ENCODE assay signal across 41 cellular contexts in the genomic region with DNA sequence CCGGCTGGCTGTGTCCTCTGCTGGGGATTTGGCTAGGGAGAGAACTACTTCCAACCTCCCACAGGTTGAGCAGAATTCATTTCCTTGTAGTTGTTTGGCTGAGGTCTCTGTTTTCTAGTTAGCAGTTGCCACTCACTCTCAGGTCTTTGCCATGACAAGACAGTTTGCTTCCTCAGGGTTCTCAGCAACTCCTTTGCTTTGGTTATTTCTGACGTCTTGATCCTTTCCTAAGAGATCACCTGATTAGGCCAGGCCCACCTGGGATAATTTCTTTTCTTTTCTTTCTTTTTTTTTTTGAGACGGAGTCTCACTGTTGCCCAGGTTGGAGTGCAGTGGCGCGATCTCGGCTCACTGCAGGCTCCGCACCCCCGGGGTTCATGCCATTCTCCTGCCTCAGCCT. TPM values are rescaled to one million over a fixed set of nuclear protein-coding genes. Genes with fewer than 3 reads are reported as not detected.
"Had no signal": no experiment of that assay in that cellular context is flagged by ENCODE, and none has a peak within 500 bp of the region (broad histone marks: within the 10 kb centered on the region; RNA-seq: fewer than 3 reads in every experiment).

No MANE protein-coding gene starts in this region.

- H3K4me3 Mint-ChIP-seq: activated B cell treated with CpG ODN at 0.5 μM for 24 hours; activated CD4-positive, alpha-beta memory T cell treated with anti-CD3 and anti-CD28 coated beads for 36 hours; activated CD4-positive, alpha-beta T cell treated with anti-CD3 and anti-CD28 coated beads, Interleukin-2, amount 10 ng/mL, durations not matched to agents 24 days and 14 days; activated CD8-positive, alpha-beta T cell treated with anti-CD3 and anti-CD28 coated beads for 36 hours; activated naive CD4-positive, alpha-beta T cell treated with anti-CD3 and anti-CD28 coated beads for 36 hours; activated naive CD4-positive, alpha-beta T cell treated with anti-CD3 and anti-CD28 coated beads, Interleukin-2, amount 50 U/mL, for 24 hours; activated naive CD8-positive, alpha-beta T cell; activated naive CD8-positive, alpha-beta T cell treated with anti-CD3 and anti-CD28 coated beads, Interleukin-2, amount 10 ng/mL, durations not matched to agents 7 days and 5 days; activated naive CD8-positive, alpha-beta T cell treated with anti-CD3 and anti-CD28 coated beads, Interleukin-2, amount 50 U/mL, for 24 hours; activated T-cell treated with anti-CD3 and anti-CD28 coated beads, Interleukin-2, amount 50 U/mL, for 4 hours; activated T-cell treated with anti-CD3 and anti-CD28 coated beads, Interleukin-2, amount 50 U/mL, for 72 hours; activated T-helper 1 cell treated with anti-CD3 and anti-CD28 coated beads, Interleukin-12 subunit alpha, Interleukin-12 subunit beta, Interleukin-2, Interleukin-4 antibody, amounts not matched to agents 30 ng/mL and 10 ng/mL and 1 ng/mL, durations not matched to agents 14 hours and 24 hours and 36 hours; activated T-helper 17 cell treated with anti-CD3 and anti-CD28 coated beads, Interleukin-2, amount 50 U/mL, for 72 hours; brain; central memory CD8-positive, alpha-beta T cell; T-helper 1 cell treated with Interleukin-12 subunit alpha and Interleukin-12 subunit beta and Interleukin-4 antibody, amounts not matched to agents 30 μg/mL and 1 μg/mL, for 36 hours; T-helper 2 cell treated with Interferon-gamma antibody and Interleukin-4, amounts not matched to agents 5 μg/mL and 100 μg/mL, for 36 hours had no signal

- FAIRE-seq: bronchial epithelial cell, TTC549 had no signal

- DNase-seq: activated B cell treated with CpG ODN at 0.5 μM for 24 hours; activated CD4-positive, alpha-beta memory T cell treated with anti-CD3 and anti-CD28 coated beads for 36 hours; activated CD4-positive, alpha-beta T cell treated with anti-CD3 and anti-CD28 coated beads for 4 hours; activated CD4-positive, alpha-beta T cell treated with anti-CD3 and anti-CD28 coated beads, Interleukin-2, amount 10 ng/mL, durations not matched to agents 24 days and 14 days; activated CD4-positive, alpha-beta T cell treated with anti-CD3 and anti-CD28 coated beads, Interleukin-2, amount 50 U/mL, for 1 hour; activated CD4-positive, alpha-beta T cell treated with anti-CD3 and anti-CD28 coated beads, Interleukin-2, amount 50 U/mL, for 4 hours; activated CD4-positive, CD25-positive, alpha-beta regulatory T cell treated with anti-CD3 and anti-CD28 coated beads, Interleukin-2, amount 50 U/mL, for 72 hours; activated CD8-positive, alpha-beta memory T cell treated with anti-CD3 and anti-CD28 coated beads, Interleukin-2, amount 50 U/mL, for 4 hours; activated CD8-positive, alpha-beta T cell treated with anti-CD3 and anti-CD28 coated beads for 36 hours; activated effector memory CD4-positive, alpha-beta T cell treated with anti-CD3 and anti-CD28 coated beads, Interleukin-2, amount 50 U/mL, for 16 hours; activated gamma-delta T cell treated with Interleukin-2 at 50 U/mL for 16 hours; activated naive CD4-positive, alpha-beta T cell; activated naive CD4-positive, alpha-beta T cell treated with anti-CD3 and anti-CD28 coated beads for 36 hours; activated naive CD8-positive, alpha-beta T cell treated with anti-CD3 and anti-CD28 coated beads, Interleukin-2, amount 10 ng/mL, durations not matched to agents 7 days and 5 days; activated naive CD8-positive, alpha-beta T cell treated with anti-CD3 and anti-CD28 coated beads, Interleukin-2, amount 50 U/mL, for 24 hours; activated T-cell treated with anti-CD3 and anti-CD28 coated beads for 4 hours; activated T-cell treated with anti-CD3 and anti-CD28 coated beads, Interleukin-2, amount 50 U/mL, for 1 hour; activated T-cell treated with anti-CD3 and anti-CD28 coated beads, Interleukin-2, amount 50 U/mL, for 4 hours; activated T-cell treated with anti-CD3 and anti-CD28 coated beads, Interleukin-2, amount 50 U/mL, for 72 hours; amygdala; anterior cingulate cortex; caudate nucleus; cerebellar nuclear complex; T-helper 1 cell; T-helper 2 cell; T-helper 9 cell had no signal

- H3K4me3 ChIP-seq: ascending aorta, cardiac muscle cell had no signal

- H3K9me3 ChIP-seq: ascending aorta had no signal

- H3K4me1 ChIP-seq: ascending aorta had no signal

- H3K4me1 Mint-ChIP-seq: activated B cell treated with CpG ODN at 0.5 μM for 24 hours; activated CD4-positive, alpha-beta T cell treated with anti-CD3 and anti-CD28 coated beads, Interleukin-2, amount 10 ng/mL, durations not matched to agents 24 days and 14 days; activated naive CD8-positive, alpha-beta T cell treated with anti-CD3 and anti-CD28 coated beads, Interleukin-2, amount 10 ng/mL, durations not matched to agents 7 days and 5 days; activated naive CD8-positive, alpha-beta T cell treated with anti-CD3 and anti-CD28 coated beads, Interleukin-2, amount 50 U/mL, for 24 hours had no signal

- H3K36me3 Mint-ChIP-seq: activated CD4-positive, alpha-beta memory T cell treated with anti-CD3 and anti-CD28 coated beads for 36 hours; activated naive CD8-positive, alpha-beta T cell; activated naive CD8-positive, alpha-beta T cell treated with anti-CD3 and anti-CD28 coated beads, Interleukin-2, amount 10 ng/mL, durations not matched to agents 7 days and 5 days; brain had no signal

- H3K27ac Mint-ChIP-seq: activated B cell treated with CpG ODN at 0.5 μM for 24 hours; activated CD4-positive, alpha-beta memory T cell treated with anti-CD3 and anti-CD28 coated beads for 36 hours; activated CD4-positive, alpha-beta T cell treated with anti-CD3 and anti-CD28 coated beads, Interleukin-2, amount 10 ng/mL, durations not matched to agents 24 days and 14 days; activated CD8-positive, alpha-beta T cell treated with anti-CD3 and anti-CD28 coated beads for 36 hours; activated naive CD4-positive, alpha-beta T cell treated with anti-CD3 and anti-CD28 coated beads for 36 hours; activated naive CD4-positive, alpha-beta T cell treated with anti-CD3 and anti-CD28 coated beads, Interleukin-2, amount 50 U/mL, for 24 hours; activated naive CD8-positive, alpha-beta T cell; activated naive CD8-positive, alpha-beta T cell treated with anti-CD3 and anti-CD28 coated beads, Interleukin-2, amount 10 ng/mL, durations not matched to agents 7 days and 5 days; activated naive CD8-positive, alpha-beta T cell treated with anti-CD3 and anti-CD28 coated beads, Interleukin-2, amount 50 U/mL, for 24 hours; activated T-cell treated with anti-CD3 and anti-CD28 coated beads, Interleukin-2, amount 50 U/mL, for 72 hours; activated T-helper 1 cell treated with anti-CD3 and anti-CD28 coated beads, Interleukin-12 subunit alpha, Interleukin-12 subunit beta, Interleukin-2, Interleukin-4 antibody, amounts not matched to agents 30 ng/mL and 10 ng/mL and 1 ng/mL, durations not matched to agents 14 hours and 24 hours and 36 hours; activated T-helper 17 cell treated with anti-CD3 and anti-CD28 coated beads, Interleukin-2, amount 50 U/mL, for 72 hours; brain; T-helper 1 cell treated with Interleukin-12 subunit alpha and Interleukin-12 subunit beta and Interleukin-4 antibody, amounts not matched to agents 30 μg/mL and 1 μg/mL, for 36 hours; T-helper 2 cell treated with Interferon-gamma antibody and Interleukin-4, amounts not matched to agents 5 μg/mL and 100 μg/mL, for 36 hours had no signal

- H3K27ac ChIP-seq: ascending aorta, cardiac muscle cell, VCaP had no signal

- H3K36me3 ChIP-seq: ascending aorta, cardiac muscle cell had no signal

- H3K9me3 Mint-ChIP-seq: activated B cell treated with CpG ODN at 0.5 μM for 24 hours; activated CD4-positive, alpha-beta memory T cell treated with anti-CD3 and anti-CD28 coated beads for 36 hours; activated CD4-positive, alpha-beta T cell treated with anti-CD3 and anti-CD28 coated beads, Interleukin-2, amount 10 ng/mL, durations not matched to agents 24 days and 14 days; activated CD8-positive, alpha-beta T cell treated with anti-CD3 and anti-CD28 coated beads for 36 hours; activated naive CD4-positive, alpha-beta T cell treated with anti-CD3 and anti-CD28 coated beads for 36 hours; activated naive CD4-positive, alpha-beta T cell treated with anti-CD3 and anti-CD28 coated beads, Interleukin-2, amount 50 U/mL, for 24 hours; activated naive CD8-positive, alpha-beta T cell treated with anti-CD3 and anti-CD28 coated beads, Interleukin-2, amount 10 ng/mL, durations not matched to agents 7 days and 5 days; activated naive CD8-positive, alpha-beta T cell treated with anti-CD3 and anti-CD28 coated beads, Interleukin-2, amount 50 U/mL, for 24 hours; activated T-cell treated with anti-CD3 and anti-CD28 coated beads, Interleukin-2, amount 50 U/mL, for 4 hours; activated T-cell treated with anti-CD3 and anti-CD28 coated beads, Interleukin-2, amount 50 U/mL, for 72 hours; activated T-helper 1 cell treated with anti-CD3 and anti-CD28 coated beads, Interleukin-12 subunit alpha, Interleukin-12 subunit beta, Interleukin-2, Interleukin-4 antibody, amounts not matched to agents 30 ng/mL and 10 ng/mL and 1 ng/mL, durations not matched to agents 14 hours and 24 hours and 36 hours; activated T-helper 17 cell treated with anti-CD3 and anti-CD28 coated beads, Interleukin-2, amount 50 U/mL, for 72 hours; brain; central memory CD8-positive, alpha-beta T cell; T-helper 1 cell treated with Interleukin-12 subunit alpha and Interleukin-12 subunit beta and Interleukin-4 antibody, amounts not matched to agents 30 μg/mL and 1 μg/mL, for 36 hours; T-helper 2 cell treated with Interferon-gamma antibody and Interleukin-4, amounts not matched to agents 5 μg/mL and 100 μg/mL, for 36 hours had no signal

- ATAC-seq: activated CD8-positive, alpha-beta T cell treated with anti-CD3 and anti-CD28 coated beads for 36 hours; activated naive CD8-positive, alpha-beta T cell treated with anti-CD3 and anti-CD28 coated beads, Interleukin-2, amount 50 U/mL, for 24 hours; activated T-cell treated with anti-CD3 and anti-CD28 coated beads, Interleukin-2, amount 50 U/mL, for 4 hours; activated T-cell treated with anti-CD3 and anti-CD28 coated beads, Interleukin-2, amount 50 U/mL, for 72 hours; activated T-helper 17 cell treated with anti-CD3 and anti-CD28 coated beads, Interleukin-2, amount 50 U/mL, for 72 hours had no signal

RNA-seq across cellular contexts. Expression of gene CACNG8, which starts 9.4 kb away (rescaled TPM):
- total RNA-seq: activated B cell treated with CpG ODN at 0.5 μM for 24 hours; activated CD4-positive, alpha-beta T cell treated with anti-CD3 and anti-CD28 coated beads, Interleukin-2, amount 10 ng/mL, durations not matched to agents 24 days and 14 days; activated CD8-positive, alpha-beta memory T cell treated with anti-CD3 and anti-CD28 coated beads for 36 hours; activated CD8-positive, alpha-beta T cell treated with anti-CD3 and anti-CD28 coated beads for 36 hours; activated naive CD4-positive, alpha-beta T cell treated with anti-CD3 and anti-CD28 coated beads for 36 hours; activated naive CD8-positive, alpha-beta T cell treated with anti-CD3 and anti-CD28 coated beads, Interleukin-2, amount 10 ng/mL, durations not matched to agents 7 days and 5 days; activated T-cell treated with anti-CD3 and anti-CD28 coated beads, Interleukin-2, amount 50 U/mL, for 4 hours; activated T-helper 1 cell treated with anti-CD3 and anti-CD28 coated beads, Interleukin-12 subunit alpha, Interleukin-12 subunit beta, Interleukin-2, Interleukin-4 antibody, amounts not matched to agents 30 ng/mL and 10 ng/mL and 1 ng/mL, durations not matched to agents 14 hours and 24 hours and 36 hours; bronchial epithelial cell had no signal

RNA-seq across cellular contexts. Expression of gene CACNG6, which starts 38.1 kb away (rescaled TPM):
- total RNA-seq: activated B cell treated with CpG ODN at 0.5 μM for 24 hours; activated CD4-positive, alpha-beta memory T cell treated with anti-CD3 and anti-CD28 coated beads for 36 hours; activated CD4-positive, alpha-beta T cell treated with anti-CD3 and anti-CD28 coated beads, Interleukin-2, amount 10 ng/mL, durations not matched to agents 24 days and 14 days; activated CD8-positive, alpha-beta memory T cell treated with anti-CD3 and anti-CD28 coated beads for 36 hours; activated CD8-positive, alpha-beta T cell treated with anti-CD3 and anti-CD28 coated beads for 36 hours; activated naive CD4-positive, alpha-beta T cell treated with anti-CD3 and anti-CD28 coated beads for 36 hours; activated naive CD8-positive, alpha-beta T cell treated with anti-CD3 and anti-CD28 coated beads, Interleukin-2, amount 10 ng/mL, durations not matched to agents 7 days and 5 days; activated T-cell treated with anti-CD3 and anti-CD28 coated beads, Interleukin-2, amount 50 U/mL, for 4 hours; activated T-cell treated with anti-CD3 and anti-CD28 coated beads, Interleukin-2, amount 50 U/mL, for 72 hours; activated T-helper 1 cell treated with anti-CD3 and anti-CD28 coated beads, Interleukin-12 subunit alpha, Interleukin-12 subunit beta, Interleukin-2, Interleukin-4 antibody, amounts not matched to agents 30 ng/mL and 10 ng/mL and 1 ng/mL, durations not matched to agents 14 hours and 24 hours and 36 hours; activated T-helper 17 cell treated with anti-CD3 and anti-CD28 coated beads, Interleukin-2, amount 50 U/mL, for 72 hours; ascending aorta had no signal
- polyA plus RNA-seq: adipose tissue had no signal

RNA-seq across cellular contexts. Expression of gene CACNG7, which starts 44.3 kb away (rescaled TPM):
- total RNA-seq: activated B cell treated with CpG ODN at 0.5 μM for 24 hours; activated CD4-positive, alpha-beta memory T cell treated with anti-CD3 and anti-CD28 coated beads for 36 hours; activated CD4-positive, alpha-beta T cell treated with anti-CD3 and anti-CD28 coated beads, Interleukin-2, amount 10 ng/mL, durations not matched to agents 24 days and 14 days; activated CD8-positive, alpha-beta memory T cell treated with anti-CD3 and anti-CD28 coated beads for 36 hours; activated CD8-positive, alpha-beta T cell treated with anti-CD3 and anti-CD28 coated beads for 36 hours; activated naive CD4-positive, alpha-beta T cell treated with anti-CD3 and anti-CD28 coated beads for 36 hours; activated naive CD8-positive, alpha-beta T cell treated with anti-CD3 and anti-CD28 coated beads, Interleukin-2, amount 10 ng/mL, durations not matched to agents 7 days and 5 days; activated T-cell treated with anti-CD3 and anti-CD28 coated beads, Interleukin-2, amount 50 U/mL, for 4 hours; activated T-cell treated with anti-CD3 and anti-CD28 coated beads, Interleukin-2, amount 50 U/mL, for 72 hours; activated T-helper 1 cell treated with anti-CD3 and anti-CD28 coated beads, Interleukin-12 subunit alpha, Interleukin-12 subunit beta, Interleukin-2, Interleukin-4 antibody, amounts not matched to agents 30 ng/mL and 10 ng/mL and 1 ng/mL, durations not matched to agents 14 hours and 24 hours and 36 hours; activated T-helper 17 cell treated with anti-CD3 and anti-CD28 coated beads, Interleukin-2, amount 50 U/mL, for 72 hours; ascending aorta; bronchial epithelial cell had no signal
- polyA plus RNA-seq: adipose tissue had no signal
